ENCODE assay signal across 1 cellular context in the genomic region with DNA sequence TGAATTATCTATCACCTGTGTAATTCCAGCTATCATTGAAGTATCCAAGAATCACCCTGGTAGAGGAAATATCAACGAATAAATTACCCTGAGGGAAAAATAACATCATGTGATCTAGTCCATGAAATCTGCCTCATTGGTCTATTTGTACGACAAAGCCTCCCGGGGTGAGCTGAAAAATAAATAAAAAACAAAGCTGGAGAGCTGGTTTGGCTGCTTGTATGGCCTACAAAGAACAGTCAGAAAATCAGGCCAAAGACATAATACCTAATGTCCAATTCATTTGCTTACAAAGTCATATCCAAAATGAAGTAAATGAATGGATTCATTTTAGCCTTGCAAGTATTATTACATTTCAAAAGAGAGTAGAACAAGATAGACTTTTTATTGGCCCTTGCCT.
TF ChIP-seq lines count a peak whose summit lies in the region.

No MANE protein-coding gene starts in this region.

TF ChIP-seq in GM23338, 12 proteins besides CTCF, POLR2A, EP300 and RAD21 (continued from another document):
- TF ChIP-seq, protein P1, sequence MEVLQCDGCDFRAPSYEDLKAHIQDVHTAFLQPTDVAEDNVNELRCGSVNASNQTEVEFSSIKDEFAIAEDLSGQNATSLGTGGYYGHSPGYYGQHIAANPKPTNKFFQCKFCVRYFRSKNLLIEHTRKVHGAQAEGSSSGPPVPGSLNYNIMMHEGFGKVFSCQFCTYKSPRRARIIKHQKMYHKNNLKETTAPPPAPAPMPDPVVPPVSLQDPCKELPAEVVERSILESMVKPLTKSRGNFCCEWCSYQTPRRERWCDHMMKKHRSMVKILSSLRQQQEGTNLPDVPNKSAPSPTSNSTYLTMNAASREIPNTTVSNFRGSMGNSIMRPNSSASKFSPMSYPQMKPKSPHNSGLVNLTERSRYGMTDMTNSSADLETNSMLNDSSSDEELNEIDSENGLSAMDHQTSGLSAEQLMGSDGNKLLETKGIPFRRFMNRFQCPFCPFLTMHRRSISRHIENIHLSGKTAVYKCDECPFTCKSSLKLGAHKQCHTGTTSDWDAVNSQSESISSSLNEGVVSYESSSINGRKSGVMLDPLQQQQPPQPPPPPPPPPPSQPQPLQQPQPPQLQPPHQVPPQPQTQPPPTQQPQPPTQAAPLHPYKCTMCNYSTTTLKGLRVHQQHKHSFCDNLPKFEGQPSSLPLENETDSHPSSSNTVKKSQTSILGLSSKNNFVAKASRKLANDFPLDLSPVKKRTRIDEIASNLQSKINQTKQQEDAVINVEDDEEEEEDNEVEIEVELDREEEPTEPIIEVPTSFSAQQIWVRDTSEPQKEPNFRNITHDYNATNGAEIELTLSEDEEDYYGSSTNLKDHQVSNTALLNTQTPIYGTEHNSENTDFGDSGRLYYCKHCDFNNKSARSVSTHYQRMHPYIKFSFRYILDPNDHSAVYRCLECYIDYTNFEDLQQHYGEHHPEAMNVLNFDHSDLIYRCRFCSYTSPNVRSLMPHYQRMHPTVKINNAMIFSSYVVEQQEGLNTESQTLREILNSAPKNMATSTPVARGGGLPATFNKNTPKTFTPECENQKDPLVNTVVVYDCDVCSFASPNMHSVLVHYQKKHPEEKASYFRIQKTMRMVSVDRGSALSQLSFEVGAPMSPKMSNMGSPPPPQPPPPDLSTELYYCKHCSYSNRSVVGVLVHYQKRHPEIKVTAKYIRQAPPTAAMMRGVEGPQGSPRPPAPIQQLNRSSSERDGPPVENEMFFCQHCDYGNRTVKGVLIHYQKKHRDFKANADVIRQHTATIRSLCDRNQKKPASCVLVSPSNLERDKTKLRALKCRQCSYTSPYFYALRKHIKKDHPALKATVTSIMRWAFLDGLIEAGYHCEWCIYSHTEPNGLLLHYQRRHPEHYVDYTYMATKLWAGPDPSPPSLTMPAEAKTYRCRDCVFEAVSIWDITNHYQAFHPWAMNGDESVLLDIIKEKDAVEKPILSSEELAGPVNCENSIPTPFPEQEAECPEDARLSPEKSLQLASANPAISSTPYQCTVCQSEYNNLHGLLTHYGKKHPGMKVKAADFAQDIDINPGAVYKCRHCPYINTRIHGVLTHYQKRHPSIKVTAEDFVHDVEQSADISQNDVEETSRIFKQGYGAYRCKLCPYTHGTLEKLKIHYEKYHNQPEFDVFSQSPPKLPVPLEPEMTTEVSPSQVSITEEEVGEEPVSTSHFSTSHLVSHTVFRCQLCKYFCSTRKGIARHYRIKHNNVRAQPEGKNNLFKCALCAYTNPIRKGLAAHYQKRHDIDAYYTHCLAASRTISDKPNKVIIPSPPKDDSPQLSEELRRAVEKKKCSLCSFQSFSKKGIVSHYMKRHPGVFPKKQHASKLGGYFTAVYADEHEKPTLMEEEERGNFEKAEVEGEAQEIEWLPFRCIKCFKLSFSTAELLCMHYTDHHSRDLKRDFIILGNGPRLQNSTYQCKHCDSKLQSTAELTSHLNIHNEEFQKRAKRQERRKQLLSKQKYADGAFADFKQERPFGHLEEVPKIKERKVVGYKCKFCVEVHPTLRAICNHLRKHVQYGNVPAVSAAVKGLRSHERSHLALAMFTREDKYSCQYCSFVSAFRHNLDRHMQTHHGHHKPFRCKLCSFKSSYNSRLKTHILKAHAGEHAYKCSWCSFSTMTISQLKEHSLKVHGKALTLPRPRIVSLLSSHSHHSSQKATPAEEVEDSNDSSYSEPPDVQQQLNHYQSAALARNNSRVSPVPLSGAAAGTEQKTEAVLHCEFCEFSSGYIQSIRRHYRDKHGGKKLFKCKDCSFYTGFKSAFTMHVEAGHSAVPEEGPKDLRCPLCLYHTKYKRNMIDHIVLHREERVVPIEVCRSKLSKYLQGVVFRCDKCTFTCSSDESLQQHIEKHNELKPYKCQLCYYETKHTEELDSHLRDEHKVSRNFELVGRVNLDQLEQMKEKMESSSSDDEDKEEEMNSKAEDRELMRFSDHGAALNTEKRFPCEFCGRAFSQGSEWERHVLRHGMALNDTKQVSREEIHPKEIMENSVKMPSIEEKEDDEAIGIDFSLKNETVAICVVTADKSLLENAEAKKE (CRISPR knock-in tag; IDR thresholded peaks at IDR 0.05): no peak
- no peak for TF ChIP-seq ZNF114 (CRISPR knock-in tag; IDR thresholded peaks at IDR 0.05)
